In the genomic region with DNA sequence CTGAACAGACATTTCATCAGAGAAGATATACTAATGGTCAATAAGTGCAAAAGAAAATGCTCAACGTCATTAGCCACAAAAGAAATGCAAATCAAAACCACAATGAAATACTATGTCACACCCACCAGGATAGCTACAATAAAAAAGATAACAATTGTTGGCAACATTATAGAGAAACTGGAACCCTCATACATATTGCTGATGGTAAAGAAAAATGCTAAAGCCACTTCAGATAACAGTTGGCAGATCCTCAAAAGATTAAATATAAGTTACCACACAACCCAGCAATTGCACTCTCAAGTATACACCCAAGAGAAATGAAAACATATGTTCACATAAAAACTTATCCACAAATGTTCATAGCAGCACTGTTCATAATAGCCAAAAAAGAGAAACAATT, we compare ENCODE assay signal across 1 cellular context.
TF ChIP-seq lines count a peak whose summit lies in the region.

No MANE protein-coding gene starts in this region.

TF ChIP-seq in HEK293, 187 proteins besides CTCF, POLR2A, EP300 and RAD21 (continued from another document):
- TF ChIP-seq ZNF610 (tag by site-specific recombination; IDR thresholded peaks at IDR 0.05; ENCODE audit: borderline replicate concordance) (no peak; the same call in 1 of the 2 replicates), ZNF138 (tag by site-specific recombination; IDR thresholded peaks at IDR 0.05; ENCODE audit: borderline replicate concordance) (no peak), ZNF157 (tag by site-specific recombination; IDR thresholded peaks at IDR 0.05) (no peak), ZBTB17 (tag by site-specific recombination; IDR thresholded peaks at IDR 0.05) (no peak)
